In genomic region chr1:165631403-165632151, GRCh38 we compare ENCODE assay signal across 8 cellular contexts. TPM values are rescaled to one million over a fixed set of nuclear protein-coding genes. Genes with fewer than 3 reads are reported as not detected.
DNase-seq lines count a peak whose midpoint lies in the region; ATAC-seq lines count a peak whose summit lies in the region.

No MANE protein-coding gene starts in this region.

- H3K79me1 ChIP-seq in mesenchymal stem cell (replicated peaks; ENCODE audit: low read length, poor library complexity, severe bottlenecking): peaks cover 1% of the 10 kb centered on the region

- peak overlapping the region in 1 of 2 experiments; percentile 84 for H3K23ac ChIP-seq in mesenchymal stem cell (ENCODE audit: low read length in 2 of 2)

- H3K36me3 Mint-ChIP-seq in activated CD4-positive, alpha-beta T cell treated with anti-CD3 and anti-CD28 coated beads, Interleukin-2, amount 10 ng/mL, durations not matched to agents 7 days and 5 days (ENCODE audit: low read depth): no peaks in the 10 kb centered on the region
- peaks cover under 1% of the 10 kb centered on the region for H3K36me3 Mint-ChIP-seq in effector memory CD8-positive, alpha-beta T cell (ENCODE audit: insufficient read depth)

- H2AFZ ChIP-seq in mesenchymal stem cell (ENCODE audit: low read depth, low read length): no peak overlapping the region

- H3K27ac Mint-ChIP-seq in activated CD4-positive, alpha-beta T cell treated with anti-CD3 and anti-CD28 coated beads, Interleukin-2, amount 10 ng/mL, durations not matched to agents 7 days and 5 days: no peak overlapping the region
- no peak overlapping the region for H3K27ac Mint-ChIP-seq in effector memory CD8-positive, alpha-beta T cell

- CTCF ChIA-PET in activated CD4-positive, alpha-beta T cell treated with anti-CD3 and anti-CD28 coated beads, Interleukin-2, amount 10 ng/mL, durations not matched to agents 7 days and 5 days (lab: Charles Lee): interaction anchor here (0.7 to 1.5 kb wide), 3 partner anchors 8 to 52 kb away, joined by 3 to 4 read pairs (median 4); no protein-coding TSS in a partner anchor

- peak overlapping the region; percentile 87 to 89 for H3K18ac ChIP-seq in mesenchymal stem cell (ENCODE audit: low read depth in 1 of 2, low read length in 2 of 2)

- peak overlapping the region; percentile 45 for H4K8ac ChIP-seq in mesenchymal stem cell (ENCODE audit: low read length)

- peak; percentile 29 to 83 for DNase-seq in NCI-H187 (lab: John Stamatoyannopoulos, UW)
- no peak for DNase-seq in NCI-H187 treated with DMSO at 0.1 percent for 48 hours (lab: John Stamatoyannopoulos, UW)
- DNase-seq in NCI-H146 (lab: John Stamatoyannopoulos, UW): peak; percentile 58
- DNase-seq in activated CD4-positive, alpha-beta T cell treated with anti-CD3 and anti-CD28 coated beads, Interleukin-2, amount 10 ng/mL, durations not matched to agents 7 days and 5 days: peak; percentile 29
- DNase-seq in effector memory CD8-positive, alpha-beta T cell: peak; percentile 6 to 22 (median 15)
- DNase-seq in mesenchymal stem cell: peak; percentile 95
- DNase-seq in stimulated activated CD8-positive, alpha-beta memory T cell treated with anti-CD3 and anti-CD28 coated beads, Interleukin-7, amount 100 ng/mL, for 24 hours (ENCODE audit: low read depth): peak; percentile 10

- H3K4me3 Mint-ChIP-seq in activated CD4-positive, alpha-beta T cell treated with anti-CD3 and anti-CD28 coated beads, Interleukin-2, amount 10 ng/mL, durations not matched to agents 7 days and 5 days: no peak overlapping the region
- no peak overlapping the region for H3K4me3 Mint-ChIP-seq in effector memory CD8-positive, alpha-beta T cell

- H2BK5ac ChIP-seq in mesenchymal stem cell (ENCODE audit: low read depth, low read length, poor library complexity, severe bottlenecking): no peak overlapping the region

- H4K91ac ChIP-seq in mesenchymal stem cell (ENCODE audit: low read length): peak overlapping the region; percentile 11

- H3K4me2 ChIP-seq in mesenchymal stem cell (ENCODE audit: low read length, poor library complexity, severe bottlenecking): peak overlapping the region; percentile 67

- H3K36me3 ChIP-seq in mesenchymal stem cell (ENCODE audit: control insufficient read depth in 1 of 2, insufficient read depth in 2 of 2, low read depth in 1 of 2, low read length in 2 of 2): peaks cover 0 to 9% of the 10 kb centered on the region in 2 experiments

- WGBS in mesenchymal stem cell: under 1% methylated on average over 27 of the region's 28 CpGs

- peaks cover 4% of the 10 kb centered on the region for H3K27me3 Mint-ChIP-seq in activated CD4-positive, alpha-beta T cell treated with anti-CD3 and anti-CD28 coated beads, Interleukin-2, amount 10 ng/mL, durations not matched to agents 7 days and 5 days
- no peaks in the 10 kb centered on the region for H3K27me3 Mint-ChIP-seq in effector memory CD8-positive, alpha-beta T cell

- no peaks in the 10 kb centered on the region for H3K9me3 ChIP-seq in mesenchymal stem cell (ENCODE audit: control insufficient read depth, low read length)

- H2AK5ac ChIP-seq in mesenchymal stem cell (ENCODE audit: low read length, severe bottlenecking): no peak overlapping the region

- peak overlapping the region; percentile 8 to 46 for H3K4ac ChIP-seq in mesenchymal stem cell (ENCODE audit: low read depth in 1 of 2, low read length in 2 of 2)

- ATAC-seq in HG02571 (IDR thresholded peaks at IDR 0.05; ENCODE audit: unreplicated experiment): peak; percentile 28
- ATAC-seq in effector memory CD8-positive, alpha-beta T cell (replicated peaks): no peak

- no peak overlapping the region for H2BK15ac ChIP-seq in mesenchymal stem cell (ENCODE audit: low read depth, poor library complexity, severe bottlenecking)

- peak overlapping the region; percentile 92 to 97 for H3K4me3 ChIP-seq in mesenchymal stem cell (ENCODE audit: insufficient read depth in 1 of 2, low read depth in 1 of 2, low read length in 2 of 2)

- H3K4me1 ChIP-seq in mesenchymal stem cell (ENCODE audit: control insufficient read depth, insufficient read depth, low read depth, low read length): peaks cover 6% of the 10 kb centered on the region

- POLR2A ChIA-PET in activated CD4-positive, alpha-beta T cell treated with anti-CD3 and anti-CD28 coated beads, Interleukin-2, amount 10 ng/mL, durations not matched to agents 7 days and 5 days (lab: Charles Lee): interaction anchor here (0.7 kb wide), 1 partner anchor 121 kb away, joined by 3 read pairs; no protein-coding TSS in a partner anchor

- H3K9ac ChIP-seq in mesenchymal stem cell (ENCODE audit: low read length): peak overlapping the region; percentile 99

- peak overlapping the region; percentile 75 for H3K27ac ChIP-seq in mesenchymal stem cell (ENCODE audit: low read length, poor library complexity, severe bottlenecking)

- H3K14ac ChIP-seq in mesenchymal stem cell (ENCODE audit: low read length in 2 of 2): peak overlapping the region in 1 of 2 experiments; percentile 71

- H3K4me1 Mint-ChIP-seq in activated CD4-positive, alpha-beta T cell treated with anti-CD3 and anti-CD28 coated beads, Interleukin-2, amount 10 ng/mL, durations not matched to agents 7 days and 5 days: peaks cover 23% of the 10 kb centered on the region
- peaks cover 12 to 14% of the 10 kb centered on the region in 2 donors for H3K4me1 Mint-ChIP-seq in effector memory CD8-positive, alpha-beta T cell (ENCODE audit: low read depth in 2 of 2)

- no peaks in the 10 kb centered on the region for H3K27me3 ChIP-seq in mesenchymal stem cell (ENCODE audit: control insufficient read depth in 1 of 2, insufficient read depth in 1 of 2, low read length in 2 of 2)

- peak overlapping the region in 1 of 2 experiments; percentile 41 for H2BK12ac ChIP-seq in mesenchymal stem cell (ENCODE audit: low read length in 2 of 2)

- no peaks in the 10 kb centered on the region for H3K9me3 Mint-ChIP-seq in activated CD4-positive, alpha-beta T cell treated with anti-CD3 and anti-CD28 coated beads, Interleukin-2, amount 10 ng/mL, durations not matched to agents 7 days and 5 days
- no peaks in the 10 kb centered on the region for H3K9me3 Mint-ChIP-seq in effector memory CD8-positive, alpha-beta T cell

- peak overlapping the region; percentile 62 for H2BK120ac ChIP-seq in mesenchymal stem cell (ENCODE audit: low read depth, low read length)

RNA-seq across cellular contexts. Expression of gene MGST3, which starts 0.5 kb away (rescaled TPM):
- total RNA-seq in activated CD4-positive, alpha-beta T cell treated with anti-CD3 and anti-CD28 coated beads, Interleukin-2, amount 10 ng/mL, durations not matched to agents 7 days and 5 days: 10 to 100 TPM; 61.6 to 65.4 TPM
- polyA plus RNA-seq in mesenchymal stem cell (2013, experiment 1 of 2): 532 TPM
- polyA plus RNA-seq in mesenchymal stem cell (2013, experiment 2 of 2): 548 TPM
